In the genomic region with DNA sequence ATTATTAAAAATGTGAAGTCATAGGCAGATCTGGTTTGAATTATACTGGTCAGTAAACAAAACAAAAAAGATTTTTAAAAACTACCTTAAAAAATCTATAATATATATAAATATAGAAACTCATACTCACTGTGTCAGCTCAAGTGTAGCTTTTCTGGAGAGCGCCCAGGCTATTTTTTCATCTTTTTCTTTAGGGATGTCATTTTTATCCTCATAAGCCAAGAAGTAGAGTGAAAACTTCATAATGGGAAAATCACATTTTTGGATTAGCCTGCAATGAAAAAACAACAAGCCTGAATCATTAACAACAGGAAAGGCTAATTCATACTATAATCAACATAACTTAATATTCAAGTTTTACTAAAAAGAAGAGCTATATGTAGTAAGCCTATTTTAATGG, we compare ENCODE assay signal across 25 cellular contexts. TPM values are rescaled to one million over a fixed set of nuclear protein-coding genes. Genes with fewer than 3 reads are reported as not detected.
A peak's percentile ranks its signal among the peaks of the same experiment; 100 is the strongest.
DNase-seq lines count a peak whose midpoint lies in the region; ATAC-seq, FAIRE-seq and TF ChIP-seq lines count a peak whose summit lies in the region.
"Had no signal": no experiment of that assay in that cellular context is flagged by ENCODE, and none has a peak within 500 bp of the region (broad histone marks: within the 10 kb centered on the region; RNA-seq: fewer than 3 reads in every experiment).

No MANE protein-coding gene starts in this region.

- H3K27ac Mint-ChIP-seq in activated T-helper 17 cell treated with anti-CD3 and anti-CD28 coated beads, Interleukin-2, amount 50 U/mL, for 72 hours = peak overlapping the region; percentile 20
- H3K27ac Mint-ChIP-seq: CD4-positive, CD25-positive, alpha-beta regulatory T cell had no signal

- peaks cover 12% of the 10 kb centered on the region for H3K4me1 Mint-ChIP-seq in activated T-helper 17 cell treated with anti-CD3 and anti-CD28 coated beads, Interleukin-2, amount 50 U/mL, for 72 hours

- no peak overlapping the region for H3K9ac ChIP-seq in HepG2 (ENCODE audit: insufficient read depth, low read depth, low read length)
- H3K9ac ChIP-seq: BLaER1 had no signal

- peaks cover 5 to 44% of the 10 kb centered on the region in 2 experiments for H3K36me3 ChIP-seq in HepG2 (replicated peaks in 1 of 2; ENCODE audit: control insufficient read depth in 1 of 2, insufficient read depth in 2 of 2, low read length in 2 of 2)
- H3K36me3 ChIP-seq in right lobe of liver = peaks cover 0 to 21% (median under 1%) of the 10 kb centered on the region in 4 donors
- H3K36me3 ChIP-seq in pancreas = no peaks in the 10 kb centered on the region

- peaks cover 76% of the 10 kb centered on the region for H3K36me3 Mint-ChIP-seq in activated T-helper 17 cell treated with anti-CD3 and anti-CD28 coated beads, Interleukin-2, amount 50 U/mL, for 72 hours (ENCODE audit: low read depth)

- no peak for TF ChIP-seq CTCF in HepG2 (CRISPR knock-in tag; IDR thresholded peaks at IDR 0.05)
- no peak for TF ChIP-seq CTCF in right lobe of liver (IDR thresholded peaks at IDR 0.05)
- no peak for TF ChIP-seq CTCF in pancreas (IDR thresholded peaks at IDR 0.05)

- no peak overlapping the region for H2AFZ ChIP-seq in HepG2 (ENCODE audit: low read length)

- peaks cover 28% of the 10 kb centered on the region for H3K4me1 ChIP-seq in HepG2 (ENCODE audit: insufficient read depth, low read length)
- peaks cover 0 to 32% (median 15%) of the 10 kb centered on the region in 4 donors for H3K4me1 ChIP-seq in right lobe of liver
- peaks cover 0 to 6% (median 0%) of the 10 kb centered on the region in 3 donors for H3K4me1 ChIP-seq in pancreas
- H3K4me1 ChIP-seq: BE2C had no signal

- intact Hi-C loops in HepG2 (cut with micrococcal nuclease; ENCODE audit: unreplicated experiment) (no loop called here), right lobe of liver (cut with DNase I) (no loop called here), pancreas (cut with DNase I) (no loop called here)

- no peaks in the 10 kb centered on the region for H3K27me3 ChIP-seq in HepG2 (ENCODE audit: control insufficient read depth in 1 of 2, insufficient read depth in 2 of 2, low read length in 2 of 2)
- no peaks in the 10 kb centered on the region for H3K27me3 ChIP-seq in right lobe of liver
- no peaks in the 10 kb centered on the region for H3K27me3 ChIP-seq in pancreas
- H3K27me3 ChIP-seq: BE2C, BLaER1 had no signal

- no peaks in the 10 kb centered on the region for H3K9me3 ChIP-seq in HepG2 (ENCODE audit: low read length)
- no peaks in the 10 kb centered on the region for H3K9me3 ChIP-seq in right lobe of liver
- H3K9me3 ChIP-seq in pancreas = peaks cover 0 to 2% (median 0%) of the 10 kb centered on the region in 4 donors
- H3K9me3 ChIP-seq: BE2C, BLaER1 had no signal

- H3K27ac ChIP-seq in HepG2 (ENCODE audit: extremely low read length, insufficient read depth, low read length) (no peak overlapping the region), right lobe of liver (no peak overlapping the region), pancreas (no peak overlapping the region)
- H3K27ac ChIP-seq: BLaER1 had no signal

- H4K20me1 ChIP-seq in HepG2 (ENCODE audit: insufficient read depth, low read length) = peaks cover 27% of the 10 kb centered on the region

- TF ChIP-seq EP300 in HepG2 (IDR thresholded peaks at IDR 0.05; ENCODE audit: low read depth in 2 of 2, low read length in 2 of 2) (no peak), HepG2 (CRISPR knock-in tag; IDR thresholded peaks at IDR 0.05; ENCODE audit: borderline replicate concordance) (no peak)

- ATAC-seq in HepG2 (no peak), right lobe of liver (no peak), pancreas (no peak)
- no peak for ATAC-seq in activated T-helper 17 cell treated with anti-CD3 and anti-CD28 coated beads, Interleukin-2, amount 50 U/mL, for 72 hours (replicated peaks)

- no peak overlapping the region for H3K4me2 ChIP-seq in HepG2 (ENCODE audit: low read depth, low read length)
- H3K4me2 ChIP-seq: BLaER1 had no signal

- no TSS peak for BruUV-seq in HepG2 (replicated peaks; lab: Mats Ljungman, UMichigan)

- H3K79me2 ChIP-seq in HepG2 (ENCODE audit: insufficient read depth, low read length) = peaks cover 17% of the 10 kb centered on the region

- POLR2A ChIA-PET in HepG2 (lab: Yijun Ruan, JAX) = no interaction called here

- H3K4me3 ChIP-seq in HepG2 (replicated peaks in 1 of 3; ENCODE audit: insufficient read depth in 1 of 3, low read depth in 2 of 3, low read length in 3 of 3) (no peak overlapping the region), right lobe of liver (no peak overlapping the region), pancreas (no peak overlapping the region)
- H3K4me3 ChIP-seq: BLaER1 had no signal

- TF ChIP-seq POLR2A in HepG2 (IDR thresholded peaks at IDR 0.05; ENCODE audit: insufficient read depth in 1 of 2, low read depth in 2 of 2, low read length in 2 of 2) = no peak
- TF ChIP-seq POLR2A in right lobe of liver (IDR thresholded peaks at IDR 0.05) = no peak

- H3K27me3 Mint-ChIP-seq in activated T-helper 17 cell treated with anti-CD3 and anti-CD28 coated beads, Interleukin-2, amount 50 U/mL, for 72 hours = no peaks in the 10 kb centered on the region
- H3K27me3 Mint-ChIP-seq: CD4-positive, alpha-beta memory T cell; CD4-positive, CD25-positive, alpha-beta regulatory T cell; CD8-positive, alpha-beta memory T cell had no signal

- no peak overlapping the region for H3K4me3 Mint-ChIP-seq in activated T-helper 17 cell treated with anti-CD3 and anti-CD28 coated beads, Interleukin-2, amount 50 U/mL, for 72 hours
- H3K4me3 Mint-ChIP-seq: CD14-positive monocyte; CD4-positive, alpha-beta memory T cell; CD4-positive, CD25-positive, alpha-beta regulatory T cell; CD8-positive, alpha-beta memory T cell had no signal

- no peak for TF ChIP-seq RAD21 in HepG2 (CRISPR knock-in tag; IDR thresholded peaks at IDR 0.05)

- CTCF ChIA-PET in HepG2 (lab: Yijun Ruan, JAX; ENCODE audit: low intra/inter-chr PET ratio, low total read pairs) = no interaction called here

- in situ Hi-C loops in HepG2 (cut with HindIII; ENCODE audit: extremely low pct_ligation_motif_present, low pct_unique_long_range_greater_than_20kb) = no loop called here

- no peaks in the 10 kb centered on the region for H3K9me3 Mint-ChIP-seq in activated T-helper 17 cell treated with anti-CD3 and anti-CD28 coated beads, Interleukin-2, amount 50 U/mL, for 72 hours
- H3K9me3 Mint-ChIP-seq: CD4-positive, alpha-beta memory T cell; CD4-positive, CD25-positive, alpha-beta regulatory T cell; CD8-positive, alpha-beta memory T cell had no signal

- DNase-seq in HepG2 (ENCODE audit: low spot score) = no peak
- no peak for DNase-seq in right lobe of liver
- no peak for DNase-seq in pancreas
- no peak for DNase-seq in effector CD8-positive, alpha-beta T cell (lab: John Stamatoyannopoulos, UW)
- DNase-seq in NCI-H2081 treated with DMSO at 0.1 percent for 48 hours (lab: John Stamatoyannopoulos, UW) = no peak
- no peak for DNase-seq in DMS53 treated with DMSO at 0.1 percent for 48 hours (lab: John Stamatoyannopoulos, UW; ENCODE audit: unreplicated experiment)
- DNase-seq: 8988T; ACHN; BE2C; C1 segment of cervical spinal cord; CD4-positive, alpha-beta memory T cell; CD4-positive, CD25-positive, alpha-beta regulatory T cell; CD8-positive, alpha-beta memory T cell; COR-L47; DMS 273 treated with DMSO at 0.1 percent for 48 hours; DMS153; DMS53; DMS79 treated with DMSO at 0.1 percent for 48 hours; GF-D8 had no signal

- 100% methylated on average over 1 of the region's 1 CpG for WGBS in HepG2 (ENCODE audit: low lambda C conversion rate)
- WGBS in right lobe of liver (ENCODE audit: insufficient coverage, low coverage, low lambda C conversion rate, missing lambda C conversion rate) = 89% methylated on average over 1 of the region's 1 CpG
- 95% methylated on average over 1 of the region's 1 CpG for WGBS in pancreas, 2 donors

- no peak for FAIRE-seq in HepG2 (lab: Jason Lieb, UNC)
- FAIRE-seq in pancreas (lab: Jason Lieb, UNC) = peak; percentile 37
- FAIRE-seq: GM19239 had no signal

RNA-seq across cellular contexts. Expression of a gene that starts 18.7 kb away (rescaled TPM):
- total RNA-seq in HepG2 (2016; rRNA removed; fragmentation: Illumina TruSeq; extraction: Trizol) (177 and 282 TPM in 2 replicates), right lobe of liver (10 to 100 TPM; 41.7 to 68.9 (median 57.8) TPM), pancreas (10 to 100 TPM; 16.6 to 32.6 (median 20.4) TPM)
- 25.6 and 26.7 TPM in 2 replicates for total RNA-seq in HepG2 (2016; cell fraction: cytosol; rRNA removed; fragmentation: Illumina TruSeq; extraction: Trizol; ENCODE audit: low read depth)
- 176 and 303 TPM in 2 replicates for total RNA-seq in HepG2 (2016; cell fraction: insoluble cytoplasmic fraction; rRNA removed; fragmentation: Illumina TruSeq; extraction: Trizol)
- total RNA-seq in HepG2 (2016; cell fraction: membrane; rRNA removed; fragmentation: Illumina TruSeq; extraction: Trizol) = 87.3 and 99.8 TPM in 2 replicates
- total RNA-seq in HepG2 (2016; cell fraction: nucleus; rRNA removed; fragmentation: Illumina TruSeq; extraction: Trizol) = 82.3 and 88.7 TPM in 2 replicates
- polyA plus RNA-seq in HepG2 (2011; rRNA removed) (55.0 and 77.1 TPM in 2 replicates), pancreas (10 to 100 TPM; 26.7 to 36.5 TPM)
- polyA plus RNA-seq in HepG2 (2011; cell fraction: cytosol; rRNA removed) = 36.6 and 63.7 TPM in 2 replicates
- polyA plus RNA-seq in HepG2 (2011; cell fraction: nucleus; rRNA removed) = 8.3 and 11.4 TPM in 2 replicates
- polyA plus RNA-seq in HepG2 (2012) = 99.9 and 146 TPM in 2 replicates
- polyA plus RNA-seq in HepG2 (2016; cell fraction: cytosol; fragmentation: Illumina TruSeq; extraction: Trizol; ENCODE audit: low read depth) = 29.9 and 32.0 TPM in 2 replicates
- polyA plus RNA-seq in HepG2 (2016; cell fraction: insoluble cytoplasmic fraction; fragmentation: Illumina TruSeq; extraction: Trizol; ENCODE audit: low read depth) = 301 and 355 TPM in 2 replicates
- 81.5 and 87.4 TPM in 2 replicates for polyA plus RNA-seq in HepG2 (2016; cell fraction: membrane; fragmentation: Illumina TruSeq; extraction: Trizol; ENCODE audit: low read depth)
- polyA plus RNA-seq in HepG2 (2016; cell fraction: nucleus; fragmentation: Illumina TruSeq; extraction: Trizol; ENCODE audit: insufficient read depth, low read depth) = 112 and 115 TPM in 2 replicates
- polyA minus RNA-seq in HepG2 (2011; rRNA and poly(A)+ RNA removed; ENCODE audit: low replicate concordance) = 18.4 and 27.9 TPM in 2 replicates
- polyA minus RNA-seq in HepG2 (2011; cell fraction: cytosol; rRNA and poly(A)+ RNA removed) = 37.8 and 41.0 TPM in 2 replicates
- 15.6 and 21.0 TPM in 2 replicates for polyA minus RNA-seq in HepG2 (2011; cell fraction: nucleus; rRNA and poly(A)+ RNA removed)
- 100 to 1,000 TPM in 1 of 2 donors, 10 to 100 TPM in 1; 94.5 to 190 TPM for total RNA-seq in activated T-helper 17 cell treated with anti-CD3 and anti-CD28 coated beads, Interleukin-2, amount 50 U/mL, for 72 hours

RNA-seq across cellular contexts. Expression of a gene that starts 30.9 kb away (rescaled TPM):
- not detected in 2 replicates for total RNA-seq in HepG2 (2016; rRNA removed; fragmentation: Illumina TruSeq; extraction: Trizol)
- total RNA-seq in HepG2 (2016; cell fraction: cytosol; rRNA removed; fragmentation: Illumina TruSeq; extraction: Trizol; ENCODE audit: low read depth) = not detected in 2 replicates
- total RNA-seq in HepG2 (2016; cell fraction: insoluble cytoplasmic fraction; rRNA removed; fragmentation: Illumina TruSeq; extraction: Trizol) = not detected in 2 replicates
- not detected in 2 replicates for total RNA-seq in HepG2 (2016; cell fraction: membrane; rRNA removed; fragmentation: Illumina TruSeq; extraction: Trizol)
- not detected in 2 replicates for total RNA-seq in HepG2 (2016; cell fraction: nucleus; rRNA removed; fragmentation: Illumina TruSeq; extraction: Trizol)
- not detected in 2 replicates for polyA plus RNA-seq in HepG2 (2011; rRNA removed)
- polyA plus RNA-seq in HepG2 (2011; cell fraction: cytosol; rRNA removed) = not detected in 2 replicates
- not detected in 2 replicates for polyA plus RNA-seq in HepG2 (2011; cell fraction: nucleus; rRNA removed)
- polyA plus RNA-seq in HepG2 (2012) = not detected in 2 replicates
- not detected in 2 replicates for polyA plus RNA-seq in HepG2 (2016; cell fraction: cytosol; fragmentation: Illumina TruSeq; extraction: Trizol; ENCODE audit: low read depth)
- not detected in 2 replicates for polyA plus RNA-seq in HepG2 (2016; cell fraction: insoluble cytoplasmic fraction; fragmentation: Illumina TruSeq; extraction: Trizol; ENCODE audit: low read depth)
- polyA plus RNA-seq in HepG2 (2016; cell fraction: membrane; fragmentation: Illumina TruSeq; extraction: Trizol; ENCODE audit: low read depth) = not detected in 2 replicates
- not detected in 2 replicates for polyA plus RNA-seq in HepG2 (2016; cell fraction: nucleus; fragmentation: Illumina TruSeq; extraction: Trizol; ENCODE audit: insufficient read depth, low read depth)
- not detected in 2 replicates for polyA minus RNA-seq in HepG2 (2011; rRNA and poly(A)+ RNA removed; ENCODE audit: low replicate concordance)
- not detected in 2 replicates for polyA minus RNA-seq in HepG2 (2011; cell fraction: cytosol; rRNA and poly(A)+ RNA removed)
- polyA minus RNA-seq in HepG2 (2011; cell fraction: nucleus; rRNA and poly(A)+ RNA removed) = not detected in 2 replicates
- total RNA-seq in right lobe of liver = under 1 TPM in 1 of 6 experiments, not detected in 5; 0.02 TPM
- under 1 TPM; 0.03 to 0.09 TPM for total RNA-seq in activated T-helper 17 cell treated with anti-CD3 and anti-CD28 coated beads, Interleukin-2, amount 50 U/mL, for 72 hours
- not detected for total RNA-seq in pancreas
- not detected for polyA plus RNA-seq in pancreas
- total RNA-seq: A673 had no signal
- polyA plus RNA-seq: AG04450; CD14-positive monocyte; CD8-positive, alpha-beta memory T cell had no signal

RNA-seq across cellular contexts. Expression of a gene that starts 44.5 kb away (rescaled TPM):
- 1.8 and 3.0 TPM in 2 replicates for total RNA-seq in HepG2 (2016; rRNA removed; fragmentation: Illumina TruSeq; extraction: Trizol)
- total RNA-seq in HepG2 (2016; cell fraction: cytosol; rRNA removed; fragmentation: Illumina TruSeq; extraction: Trizol; ENCODE audit: low read depth) = 9.0 and 9.2 TPM in 2 replicates
- total RNA-seq in HepG2 (2016; cell fraction: insoluble cytoplasmic fraction; rRNA removed; fragmentation: Illumina TruSeq; extraction: Trizol) = 1.9 and 2.7 TPM in 2 replicates
- total RNA-seq in HepG2 (2016; cell fraction: membrane; rRNA removed; fragmentation: Illumina TruSeq; extraction: Trizol) = 6.2 and 6.3 TPM in 2 replicates
- total RNA-seq in HepG2 (2016; cell fraction: nucleus; rRNA removed; fragmentation: Illumina TruSeq; extraction: Trizol) = 3.9 and 4.3 TPM in 2 replicates
- 1.2 TPM in 2 replicates for polyA plus RNA-seq in HepG2 (2011; rRNA removed)
- 0.43 and 0.58 TPM in 2 replicates for polyA plus RNA-seq in HepG2 (2011; cell fraction: cytosol; rRNA removed)
- polyA plus RNA-seq in HepG2 (2011; cell fraction: nucleus; rRNA removed) = 1.1 and 1.7 TPM in 2 replicates
- 0.68 and 0.76 TPM in 2 replicates for polyA plus RNA-seq in HepG2 (2012)
- 0.05 TPM in 2 replicates for polyA plus RNA-seq in HepG2 (2016; cell fraction: cytosol; fragmentation: Illumina TruSeq; extraction: Trizol; ENCODE audit: low read depth)
- polyA plus RNA-seq in HepG2 (2016; cell fraction: insoluble cytoplasmic fraction; fragmentation: Illumina TruSeq; extraction: Trizol; ENCODE audit: low read depth) = 1.0 and 1.4 TPM in 2 replicates
- 0.11 and 0.13 TPM in 2 replicates for polyA plus RNA-seq in HepG2 (2016; cell fraction: membrane; fragmentation: Illumina TruSeq; extraction: Trizol; ENCODE audit: low read depth)
- 0.85 and 1.1 TPM in 2 replicates for polyA plus RNA-seq in HepG2 (2016; cell fraction: nucleus; fragmentation: Illumina TruSeq; extraction: Trizol; ENCODE audit: insufficient read depth, low read depth)
- 4.7 and 8.0 TPM in 2 replicates for polyA minus RNA-seq in HepG2 (2011; rRNA and poly(A)+ RNA removed; ENCODE audit: low replicate concordance)
- 2.0 and 2.2 TPM in 2 replicates for polyA minus RNA-seq in HepG2 (2011; cell fraction: cytosol; rRNA and poly(A)+ RNA removed)
- polyA minus RNA-seq in HepG2 (2011; cell fraction: nucleus; rRNA and poly(A)+ RNA removed) = 18.9 and 26.6 TPM in 2 replicates
- total RNA-seq in right lobe of liver = 1 to 10 TPM; 4.5 to 7.5 (median 5.7) TPM
- total RNA-seq in activated T-helper 17 cell treated with anti-CD3 and anti-CD28 coated beads, Interleukin-2, amount 50 U/mL, for 72 hours = 10 to 100 TPM; 16.2 to 28.3 TPM
- 10 to 100 TPM in 1 of 6 donors, 1 to 10 TPM in 5; 5.9 to 11.0 (median 8.0) TPM for total RNA-seq in pancreas
- 1 to 10 TPM; 2.2 to 2.3 TPM for polyA plus RNA-seq in pancreas
